Comparison of ENCODE assay signal across 33 cellular contexts in the genomic region with DNA sequence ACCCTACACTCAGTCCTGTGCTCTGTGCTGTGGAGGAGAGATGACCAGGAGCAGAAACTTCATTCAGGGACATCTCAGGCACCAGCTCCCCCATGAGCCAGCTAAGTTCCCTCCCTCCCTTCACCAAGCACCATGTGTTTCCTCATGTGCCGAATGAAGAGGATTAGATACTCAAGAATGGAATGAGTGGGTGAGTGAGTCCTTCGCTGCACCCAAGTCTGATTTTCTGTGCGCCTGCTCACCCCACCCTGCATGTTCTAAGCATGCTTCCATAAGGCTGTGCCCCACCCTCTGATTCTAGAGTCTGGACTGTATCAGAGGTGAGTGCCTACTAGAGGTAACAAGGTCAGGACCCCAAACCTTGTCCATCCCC. TPM values are rescaled to one million over a fixed set of nuclear protein-coding genes. Genes with fewer than 3 reads are reported as not detected.
"Had no signal": no experiment of that assay in that cellular context is flagged by ENCODE, and none has a peak within 500 bp of the region (broad histone marks: within the 10 kb centered on the region; RNA-seq: fewer than 3 reads in every experiment).

No MANE protein-coding gene starts in this region.

- DNase-seq: activated B cell treated with CpG ODN at 0.5 μM for 24 hours; activated CD4-positive, alpha-beta T cell treated with anti-CD3 and anti-CD28 coated beads, Interleukin-2, amount 50 U/mL, for 1 hour; activated CD8-positive, alpha-beta memory T cell treated with anti-CD3 and anti-CD28 coated beads, Interleukin-2, amount 10 ng/mL, durations not matched to agents 7 days and 5 days; activated CD8-positive, alpha-beta T cell treated with anti-CD3 and anti-CD28 coated beads, Interleukin-2, amount 10 ng/mL, durations not matched to agents 7 days and 5 days; activated naive CD4-positive, alpha-beta T cell; activated T-cell treated with anti-CD3 and anti-CD28 coated beads, Interleukin-2, amount 50 U/mL, for 48 hours; brain microvascular endothelial cell; dorsolateral prefrontal cortex; effector memory CD4-positive, alpha-beta T cell; hippocampal formation; left cardiac atrium; midbrain; occipital lobe; small intestine; stimulated activated CD4-positive, alpha-beta T cell treated with anti-CD3 and anti-CD28 coated beads, Interleukin-1b, Interleukin-23, amount 100 ng/mL, for 48 hours; stimulated activated naive CD4-positive, alpha-beta T cell; T-helper 1 cell had no signal

- H3K27ac ChIP-seq: ascending aorta, brain microvascular endothelial cell, coronary artery, dorsolateral prefrontal cortex, gastroesophageal sphincter, suprapubic skin, tibial nerve had no signal

- H3K4me1 ChIP-seq: ascending aorta had no signal

- H3K4me3 ChIP-seq: ascending aorta, coronary artery, dorsolateral prefrontal cortex, gastroesophageal sphincter, suprapubic skin, tibial nerve had no signal

- H3K36me3 ChIP-seq: ascending aorta, brain microvascular endothelial cell, gastroesophageal sphincter, suprapubic skin had no signal

- H3K27me3 ChIP-seq: ascending aorta, brain microvascular endothelial cell, dorsolateral prefrontal cortex, suprapubic skin, tibial nerve had no signal

- FAIRE-seq: keratinocyte, small intestine had no signal

- ATAC-seq: activated CD8-positive, alpha-beta memory T cell treated with anti-CD3 and anti-CD28 coated beads, Interleukin-2, amount 10 ng/mL, durations not matched to agents 7 days and 5 days; activated CD8-positive, alpha-beta T cell treated with anti-CD3 and anti-CD28 coated beads, Interleukin-2, amount 10 ng/mL, durations not matched to agents 7 days and 5 days; activated naive CD4-positive, alpha-beta T cell treated with anti-CD3 and anti-CD28 coated beads, Interleukin-2, amount 50 U/mL, for 72 hours; left cardiac atrium; naive thymus-derived CD8-positive, alpha-beta T cell; sciatic nerve had no signal

- H3K9me3 ChIP-seq: ascending aorta, gastroesophageal sphincter, suprapubic skin, tibial nerve had no signal

RNA-seq across cellular contexts. Expression of a gene that starts 12.1 kb away (rescaled TPM):
- total RNA-seq: activated B cell treated with CpG ODN at 0.5 μM for 24 hours; activated CD8-positive, alpha-beta memory T cell treated with anti-CD3 and anti-CD28 coated beads, Interleukin-2, amount 10 ng/mL, durations not matched to agents 7 days and 5 days; activated CD8-positive, alpha-beta T cell treated with anti-CD3 and anti-CD28 coated beads, Interleukin-2, amount 10 ng/mL, durations not matched to agents 7 days and 5 days; activated naive CD4-positive, alpha-beta T cell treated with anti-CD3 and anti-CD28 coated beads, Interleukin-2, amount 50 U/mL, for 72 hours; activated T-helper 2 cell treated with anti-CD3 and anti-CD28 coated beads, Interferon-gamma antibody, Interleukin-2, Interleukin-4, amounts not matched to agents 10 μg/mL and 5 μg/mL and 100 μg/mL, durations not matched to agents 14 hours and 24 hours and 36 hours; naive thymus-derived CD8-positive, alpha-beta T cell had no signal
- polyA plus RNA-seq: keratinocyte; naive thymus-derived CD8-positive, alpha-beta T cell had no signal

RNA-seq across cellular contexts. Expression of a gene that starts 18.8 kb away (rescaled TPM):
- total RNA-seq: activated B cell treated with CpG ODN at 0.5 μM for 24 hours; activated CD8-positive, alpha-beta memory T cell treated with anti-CD3 and anti-CD28 coated beads, Interleukin-2, amount 10 ng/mL, durations not matched to agents 7 days and 5 days; activated CD8-positive, alpha-beta T cell treated with anti-CD3 and anti-CD28 coated beads, Interleukin-2, amount 10 ng/mL, durations not matched to agents 7 days and 5 days; activated naive CD4-positive, alpha-beta T cell treated with anti-CD3 and anti-CD28 coated beads, Interleukin-2, amount 50 U/mL, for 72 hours; activated T-helper 2 cell treated with anti-CD3 and anti-CD28 coated beads, Interferon-gamma antibody, Interleukin-2, Interleukin-4, amounts not matched to agents 10 μg/mL and 5 μg/mL and 100 μg/mL, durations not matched to agents 14 hours and 24 hours and 36 hours; naive thymus-derived CD8-positive, alpha-beta T cell; neural crest cell had no signal
- polyA plus RNA-seq: naive thymus-derived CD8-positive, alpha-beta T cell had no signal

RNA-seq across cellular contexts. Expression of a gene that starts 32.1 kb away (rescaled TPM):
- total RNA-seq: activated B cell treated with CpG ODN at 0.5 μM for 24 hours; activated CD8-positive, alpha-beta memory T cell treated with anti-CD3 and anti-CD28 coated beads, Interleukin-2, amount 10 ng/mL, durations not matched to agents 7 days and 5 days; activated CD8-positive, alpha-beta T cell treated with anti-CD3 and anti-CD28 coated beads, Interleukin-2, amount 10 ng/mL, durations not matched to agents 7 days and 5 days; activated naive CD4-positive, alpha-beta T cell treated with anti-CD3 and anti-CD28 coated beads, Interleukin-2, amount 50 U/mL, for 72 hours; activated T-helper 2 cell treated with anti-CD3 and anti-CD28 coated beads, Interferon-gamma antibody, Interleukin-2, Interleukin-4, amounts not matched to agents 10 μg/mL and 5 μg/mL and 100 μg/mL, durations not matched to agents 14 hours and 24 hours and 36 hours; ascending aorta; cardiac septum; cerebellum; dorsolateral prefrontal cortex; epithelial cell of proximal tubule; gastroesophageal sphincter; left cardiac atrium; lower leg skin; naive thymus-derived CD8-positive, alpha-beta T cell; neural crest cell; occipital lobe; sciatic nerve; suprapubic skin; tibial nerve; ureter had no signal
- polyA plus RNA-seq: keratinocyte; naive thymus-derived CD8-positive, alpha-beta T cell had no signal
